Comparison of ENCODE assay signal across 1 cellular context in the genomic region with DNA sequence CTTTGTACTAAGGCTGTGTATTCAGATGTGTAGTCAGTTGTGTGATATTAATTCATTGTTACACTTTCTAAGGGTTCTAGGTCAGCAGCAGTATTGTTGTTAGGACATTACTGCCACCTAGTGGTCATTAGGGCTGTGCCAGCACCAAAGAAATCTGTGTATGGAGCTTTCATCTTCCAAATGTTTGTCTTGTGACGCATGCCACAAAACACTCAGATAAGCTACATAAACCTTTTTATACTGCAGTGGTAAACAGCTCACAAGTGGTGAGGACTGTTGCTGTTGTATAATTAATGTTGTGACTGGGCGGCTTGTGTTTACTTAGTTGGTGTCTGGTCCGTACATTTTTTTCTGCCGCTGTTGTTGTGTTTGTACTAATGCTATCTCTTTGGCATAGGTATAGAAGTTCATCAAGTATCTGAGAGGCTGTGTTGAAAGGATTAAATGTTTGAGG.
TF ChIP-seq lines count a peak whose summit lies in the region.

No MANE protein-coding gene starts in this region.

TF ChIP-seq in HepG2, 621 proteins besides CTCF, POLR2A, EP300 and RAD21 (continued from another document and continues in another):
- TF ChIP-seq, protein P1, sequence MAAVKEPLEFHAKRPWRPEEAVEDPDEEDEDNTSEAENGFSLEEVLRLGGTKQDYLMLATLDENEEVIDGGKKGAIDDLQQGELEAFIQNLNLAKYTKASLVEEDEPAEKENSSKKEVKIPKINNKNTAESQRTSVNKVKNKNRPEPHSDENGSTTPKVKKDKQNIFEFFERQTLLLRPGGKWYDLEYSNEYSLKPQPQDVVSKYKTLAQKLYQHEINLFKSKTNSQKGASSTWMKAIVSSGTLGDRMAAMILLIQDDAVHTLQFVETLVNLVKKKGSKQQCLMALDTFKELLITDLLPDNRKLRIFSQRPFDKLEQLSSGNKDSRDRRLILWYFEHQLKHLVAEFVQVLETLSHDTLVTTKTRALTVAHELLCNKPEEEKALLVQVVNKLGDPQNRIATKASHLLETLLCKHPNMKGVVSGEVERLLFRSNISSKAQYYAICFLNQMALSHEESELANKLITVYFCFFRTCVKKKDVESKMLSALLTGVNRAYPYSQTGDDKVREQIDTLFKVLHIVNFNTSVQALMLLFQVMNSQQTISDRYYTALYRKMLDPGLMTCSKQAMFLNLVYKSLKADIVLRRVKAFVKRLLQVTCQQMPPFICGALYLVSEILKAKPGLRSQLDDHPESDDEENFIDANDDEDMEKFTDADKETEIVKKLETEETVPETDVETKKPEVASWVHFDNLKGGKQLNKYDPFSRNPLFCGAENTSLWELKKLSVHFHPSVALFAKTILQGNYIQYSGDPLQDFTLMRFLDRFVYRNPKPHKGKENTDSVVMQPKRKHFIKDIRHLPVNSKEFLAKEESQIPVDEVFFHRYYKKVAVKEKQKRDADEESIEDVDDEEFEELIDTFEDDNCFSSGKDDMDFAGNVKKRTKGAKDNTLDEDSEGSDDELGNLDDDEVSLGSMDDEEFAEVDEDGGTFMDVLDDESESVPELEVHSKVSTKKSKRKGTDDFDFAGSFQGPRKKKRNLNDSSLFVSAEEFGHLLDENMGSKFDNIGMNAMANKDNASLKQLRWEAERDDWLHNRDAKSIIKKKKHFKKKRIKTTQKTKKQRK (IDR thresholded peaks at IDR 0.05; ENCODE audit: low read length): no peak
- TF ChIP-seq SNAI1 (CRISPR knock-in tag; IDR thresholded peaks at IDR 0.05; ENCODE audit: borderline replicate concordance): no peak
- no peak for TF ChIP-seq ZNF562 (CRISPR knock-in tag; IDR thresholded peaks at IDR 0.05; ENCODE audit: borderline replicate concordance)
- TF ChIP-seq, protein P2, sequence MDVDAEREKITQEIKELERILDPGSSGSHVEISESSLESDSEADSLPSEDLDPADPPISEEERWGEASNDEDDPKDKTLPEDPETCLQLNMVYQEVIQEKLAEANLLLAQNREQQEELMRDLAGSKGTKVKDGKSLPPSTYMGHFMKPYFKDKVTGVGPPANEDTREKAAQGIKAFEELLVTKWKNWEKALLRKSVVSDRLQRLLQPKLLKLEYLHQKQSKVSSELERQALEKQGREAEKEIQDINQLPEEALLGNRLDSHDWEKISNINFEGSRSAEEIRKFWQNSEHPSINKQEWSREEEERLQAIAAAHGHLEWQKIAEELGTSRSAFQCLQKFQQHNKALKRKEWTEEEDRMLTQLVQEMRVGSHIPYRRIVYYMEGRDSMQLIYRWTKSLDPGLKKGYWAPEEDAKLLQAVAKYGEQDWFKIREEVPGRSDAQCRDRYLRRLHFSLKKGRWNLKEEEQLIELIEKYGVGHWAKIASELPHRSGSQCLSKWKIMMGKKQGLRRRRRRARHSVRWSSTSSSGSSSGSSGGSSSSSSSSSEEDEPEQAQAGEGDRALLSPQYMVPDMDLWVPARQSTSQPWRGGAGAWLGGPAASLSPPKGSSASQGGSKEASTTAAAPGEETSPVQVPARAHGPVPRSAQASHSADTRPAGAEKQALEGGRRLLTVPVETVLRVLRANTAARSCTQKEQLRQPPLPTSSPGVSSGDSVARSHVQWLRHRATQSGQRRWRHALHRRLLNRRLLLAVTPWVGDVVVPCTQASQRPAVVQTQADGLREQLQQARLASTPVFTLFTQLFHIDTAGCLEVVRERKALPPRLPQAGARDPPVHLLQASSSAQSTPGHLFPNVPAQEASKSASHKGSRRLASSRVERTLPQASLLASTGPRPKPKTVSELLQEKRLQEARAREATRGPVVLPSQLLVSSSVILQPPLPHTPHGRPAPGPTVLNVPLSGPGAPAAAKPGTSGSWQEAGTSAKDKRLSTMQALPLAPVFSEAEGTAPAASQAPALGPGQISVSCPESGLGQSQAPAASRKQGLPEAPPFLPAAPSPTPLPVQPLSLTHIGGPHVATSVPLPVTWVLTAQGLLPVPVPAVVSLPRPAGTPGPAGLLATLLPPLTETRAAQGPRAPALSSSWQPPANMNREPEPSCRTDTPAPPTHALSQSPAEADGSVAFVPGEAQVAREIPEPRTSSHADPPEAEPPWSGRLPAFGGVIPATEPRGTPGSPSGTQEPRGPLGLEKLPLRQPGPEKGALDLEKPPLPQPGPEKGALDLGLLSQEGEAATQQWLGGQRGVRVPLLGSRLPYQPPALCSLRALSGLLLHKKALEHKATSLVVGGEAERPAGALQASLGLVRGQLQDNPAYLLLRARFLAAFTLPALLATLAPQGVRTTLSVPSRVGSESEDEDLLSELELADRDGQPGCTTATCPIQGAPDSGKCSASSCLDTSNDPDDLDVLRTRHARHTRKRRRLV (CRISPR knock-in tag; IDR thresholded peaks at IDR 0.05): no peak
- TF ChIP-seq SAP130 (CRISPR knock-in tag; IDR thresholded peaks at IDR 0.05; ENCODE audit: low read depth): peak; percentile 49; the same call in 1 of the 2 replicates
- TF ChIP-seq ZNF33B (CRISPR knock-in tag; IDR thresholded peaks at IDR 0.05): no peak
- no peak for TF ChIP-seq KDM1A (CRISPR knock-in tag; IDR thresholded peaks at IDR 0.05)
- TF ChIP-seq, protein P3, sequence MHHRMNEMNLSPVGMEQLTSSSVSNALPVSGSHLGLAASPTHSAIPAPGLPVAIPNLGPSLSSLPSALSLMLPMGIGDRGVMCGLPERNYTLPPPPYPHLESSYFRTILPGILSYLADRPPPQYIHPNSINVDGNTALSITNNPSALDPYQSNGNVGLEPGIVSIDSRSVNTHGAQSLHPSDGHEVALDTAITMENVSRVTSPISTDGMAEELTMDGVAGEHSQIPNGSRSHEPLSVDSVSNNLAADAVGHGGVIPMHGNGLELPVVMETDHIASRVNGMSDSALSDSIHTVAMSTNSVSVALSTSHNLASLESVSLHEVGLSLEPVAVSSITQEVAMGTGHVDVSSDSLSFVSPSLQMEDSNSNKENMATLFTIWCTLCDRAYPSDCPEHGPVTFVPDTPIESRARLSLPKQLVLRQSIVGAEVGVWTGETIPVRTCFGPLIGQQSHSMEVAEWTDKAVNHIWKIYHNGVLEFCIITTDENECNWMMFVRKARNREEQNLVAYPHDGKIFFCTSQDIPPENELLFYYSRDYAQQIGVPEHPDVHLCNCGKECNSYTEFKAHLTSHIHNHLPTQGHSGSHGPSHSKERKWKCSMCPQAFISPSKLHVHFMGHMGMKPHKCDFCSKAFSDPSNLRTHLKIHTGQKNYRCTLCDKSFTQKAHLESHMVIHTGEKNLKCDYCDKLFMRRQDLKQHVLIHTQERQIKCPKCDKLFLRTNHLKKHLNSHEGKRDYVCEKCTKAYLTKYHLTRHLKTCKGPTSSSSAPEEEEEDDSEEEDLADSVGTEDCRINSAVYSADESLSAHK (CRISPR knock-in tag; IDR thresholded peaks at IDR 0.05; ENCODE audit: borderline replicate concordance): no peak
- TF ChIP-seq KLF9 (CRISPR knock-in tag; IDR thresholded peaks at IDR 0.05; ENCODE audit: low read depth): no peak
- TF ChIP-seq, protein P4, sequence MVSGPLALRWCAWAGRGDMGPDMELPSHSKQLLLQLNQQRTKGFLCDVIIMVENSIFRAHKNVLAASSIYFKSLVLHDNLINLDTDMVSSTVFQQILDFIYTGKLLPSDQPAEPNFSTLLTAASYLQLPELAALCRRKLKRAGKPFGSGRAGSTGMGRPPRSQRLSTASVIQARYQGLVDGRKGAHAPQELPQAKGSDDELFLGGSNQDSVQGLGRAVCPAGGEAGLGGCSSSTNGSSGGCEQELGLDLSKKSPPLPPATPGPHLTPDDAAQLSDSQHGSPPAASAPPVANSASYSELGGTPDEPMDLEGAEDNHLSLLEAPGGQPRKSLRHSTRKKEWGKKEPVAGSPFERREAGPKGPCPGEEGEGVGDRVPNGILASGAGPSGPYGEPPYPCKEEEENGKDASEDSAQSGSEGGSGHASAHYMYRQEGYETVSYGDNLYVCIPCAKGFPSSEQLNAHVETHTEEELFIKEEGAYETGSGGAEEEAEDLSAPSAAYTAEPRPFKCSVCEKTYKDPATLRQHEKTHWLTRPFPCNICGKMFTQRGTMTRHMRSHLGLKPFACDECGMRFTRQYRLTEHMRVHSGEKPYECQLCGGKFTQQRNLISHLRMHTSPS (CRISPR knock-in tag; IDR thresholded peaks at IDR 0.05; ENCODE audit: low read depth): no peak
- TF ChIP-seq TEAD2 (CRISPR knock-in tag; IDR thresholded peaks at IDR 0.05): no peak
- TF ChIP-seq, protein P5, sequence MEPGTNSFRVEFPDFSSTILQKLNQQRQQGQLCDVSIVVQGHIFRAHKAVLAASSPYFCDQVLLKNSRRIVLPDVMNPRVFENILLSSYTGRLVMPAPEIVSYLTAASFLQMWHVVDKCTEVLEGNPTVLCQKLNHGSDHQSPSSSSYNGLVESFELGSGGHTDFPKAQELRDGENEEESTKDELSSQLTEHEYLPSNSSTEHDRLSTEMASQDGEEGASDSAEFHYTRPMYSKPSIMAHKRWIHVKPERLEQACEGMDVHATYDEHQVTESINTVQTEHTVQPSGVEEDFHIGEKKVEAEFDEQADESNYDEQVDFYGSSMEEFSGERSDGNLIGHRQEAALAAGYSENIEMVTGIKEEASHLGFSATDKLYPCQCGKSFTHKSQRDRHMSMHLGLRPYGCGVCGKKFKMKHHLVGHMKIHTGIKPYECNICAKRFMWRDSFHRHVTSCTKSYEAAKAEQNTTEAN (CRISPR knock-in tag; conservative IDR thresholded peaks at IDR 0.05): peak; percentile 41; the same call in 1 of the 2 replicates
- TF ChIP-seq AKAP8 (CRISPR knock-in tag; IDR thresholded peaks at IDR 0.05): no peak
- TF ChIP-seq MEIS2 (CRISPR knock-in tag; IDR thresholded peaks at IDR 0.05): no peak
- TF ChIP-seq PCBP2 (optimal IDR thresholded peaks at IDR 0.05; ENCODE audit: low read depth, low read length, poor library complexity, severe bottlenecking): no peak
- no peak for TF ChIP-seq GPN1 (CRISPR knock-in tag; IDR thresholded peaks at IDR 0.05; ENCODE audit: borderline replicate concordance)
- TF ChIP-seq GATAD2A (CRISPR knock-in tag; IDR thresholded peaks at IDR 0.05): peak; percentile 67
- 0 out of 2 replicates have a peak, but pooled peaks have one; percentile 3 for TF ChIP-seq MAFF (IDR thresholded peaks at IDR 0.05; ENCODE audit: low read depth, low read length)
- TF ChIP-seq, protein P6, sequence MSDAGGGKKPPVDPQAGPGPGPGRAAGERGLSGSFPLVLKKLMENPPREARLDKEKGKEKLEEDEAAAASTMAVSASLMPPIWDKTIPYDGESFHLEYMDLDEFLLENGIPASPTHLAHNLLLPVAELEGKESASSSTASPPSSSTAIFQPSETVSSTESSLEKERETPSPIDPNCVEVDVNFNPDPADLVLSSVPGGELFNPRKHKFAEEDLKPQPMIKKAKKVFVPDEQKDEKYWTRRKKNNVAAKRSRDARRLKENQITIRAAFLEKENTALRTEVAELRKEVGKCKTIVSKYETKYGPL (CRISPR knock-in tag; IDR thresholded peaks at IDR 0.05): no peak
- TF ChIP-seq, protein P7, sequence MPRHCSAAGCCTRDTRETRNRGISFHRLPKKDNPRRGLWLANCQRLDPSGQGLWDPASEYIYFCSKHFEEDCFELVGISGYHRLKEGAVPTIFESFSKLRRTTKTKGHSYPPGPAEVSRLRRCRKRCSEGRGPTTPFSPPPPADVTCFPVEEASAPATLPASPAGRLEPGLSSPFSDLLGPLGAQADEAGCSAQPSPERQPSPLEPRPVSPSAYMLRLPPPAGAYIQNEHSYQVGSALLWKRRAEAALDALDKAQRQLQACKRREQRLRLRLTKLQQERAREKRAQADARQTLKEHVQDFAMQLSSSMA (CRISPR knock-in tag; IDR thresholded peaks at IDR 0.05): no peak
- no peak for TF ChIP-seq ZNF496 (CRISPR knock-in tag; IDR thresholded peaks at IDR 0.05; ENCODE audit: insufficient replicate concordance)
- TF ChIP-seq TEAD3 (CRISPR knock-in tag; optimal IDR thresholded peaks at IDR 0.05; ENCODE audit: borderline replicate concordance): no peak
- no peak for TF ChIP-seq ZNF335 (CRISPR knock-in tag; IDR thresholded peaks at IDR 0.05)
- no peak for TF ChIP-seq ZMYM2 (CRISPR knock-in tag; IDR thresholded peaks at IDR 0.05)
- TF ChIP-seq, protein P8, sequence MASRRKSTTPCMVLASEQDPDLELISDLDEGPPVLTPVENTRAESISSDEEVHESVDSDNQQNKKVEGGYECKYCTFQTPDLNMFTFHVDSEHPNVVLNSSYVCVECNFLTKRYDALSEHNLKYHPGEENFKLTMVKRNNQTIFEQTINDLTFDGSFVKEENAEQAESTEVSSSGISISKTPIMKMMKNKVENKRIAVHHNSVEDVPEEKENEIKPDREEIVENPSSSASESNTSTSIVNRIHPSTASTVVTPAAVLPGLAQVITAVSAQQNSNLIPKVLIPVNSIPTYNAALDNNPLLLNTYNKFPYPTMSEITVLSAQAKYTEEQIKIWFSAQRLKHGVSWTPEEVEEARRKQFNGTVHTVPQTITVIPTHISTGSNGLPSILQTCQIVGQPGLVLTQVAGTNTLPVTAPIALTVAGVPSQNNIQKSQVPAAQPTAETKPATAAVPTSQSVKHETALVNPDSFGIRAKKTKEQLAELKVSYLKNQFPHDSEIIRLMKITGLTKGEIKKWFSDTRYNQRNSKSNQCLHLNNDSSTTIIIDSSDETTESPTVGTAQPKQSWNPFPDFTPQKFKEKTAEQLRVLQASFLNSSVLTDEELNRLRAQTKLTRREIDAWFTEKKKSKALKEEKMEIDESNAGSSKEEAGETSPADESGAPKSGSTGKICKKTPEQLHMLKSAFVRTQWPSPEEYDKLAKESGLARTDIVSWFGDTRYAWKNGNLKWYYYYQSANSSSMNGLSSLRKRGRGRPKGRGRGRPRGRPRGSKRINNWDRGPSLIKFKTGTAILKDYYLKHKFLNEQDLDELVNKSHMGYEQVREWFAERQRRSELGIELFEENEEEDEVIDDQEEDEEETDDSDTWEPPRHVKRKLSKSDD (CRISPR knock-in tag; IDR thresholded peaks at IDR 0.05; ENCODE audit: low read depth): no peak
- TF ChIP-seq CCDC6 (CRISPR knock-in tag; IDR thresholded peaks at IDR 0.05): no peak
- TF ChIP-seq, protein P9, sequence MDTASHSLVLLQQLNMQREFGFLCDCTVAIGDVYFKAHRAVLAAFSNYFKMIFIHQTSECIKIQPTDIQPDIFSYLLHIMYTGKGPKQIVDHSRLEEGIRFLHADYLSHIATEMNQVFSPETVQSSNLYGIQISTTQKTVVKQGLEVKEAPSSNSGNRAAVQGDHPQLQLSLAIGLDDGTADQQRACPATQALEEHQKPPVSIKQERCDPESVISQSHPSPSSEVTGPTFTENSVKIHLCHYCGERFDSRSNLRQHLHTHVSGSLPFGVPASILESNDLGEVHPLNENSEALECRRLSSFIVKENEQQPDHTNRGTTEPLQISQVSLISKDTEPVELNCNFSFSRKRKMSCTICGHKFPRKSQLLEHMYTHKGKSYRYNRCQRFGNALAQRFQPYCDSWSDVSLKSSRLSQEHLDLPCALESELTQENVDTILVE (CRISPR knock-in tag; IDR thresholded peaks at IDR 0.05): peak; percentile 32; the same call in 1 of the 2 replicates
- no peak for TF ChIP-seq MXI1 (IDR thresholded peaks at IDR 0.05; ENCODE audit: borderline replicate concordance, low read depth, low read length)
- TF ChIP-seq ZSCAN30 (CRISPR knock-in tag; IDR thresholded peaks at IDR 0.05): no peak
- TF ChIP-seq HNRNPH1 (optimal IDR thresholded peaks at IDR 0.05; ENCODE audit: low read depth, low read length): no peak
- peak; percentile 86 for TF ChIP-seq STAG1 (CRISPR knock-in tag; IDR thresholded peaks at IDR 0.05)
- TF ChIP-seq SATB2 (CRISPR knock-in tag; IDR thresholded peaks at IDR 0.05): 0 out of 2 replicates have a peak, but pooled peaks have one; percentile 50
